In genomic region chr10:80996615-80997193, GRCh38 we compare ENCODE assay signal across 19 cellular contexts.
"Had no signal": no experiment of that assay in that cellular context is flagged by ENCODE, and none has a peak within 500 bp of the region (broad histone marks: within the 10 kb centered on the region; RNA-seq: fewer than 3 reads in every experiment).

No MANE protein-coding gene starts in this region.

- FAIRE-seq: islet of Langerhans had no signal

- H3K4me3 Mint-ChIP-seq: activated naive CD8-positive, alpha-beta T cell treated with anti-CD3 and anti-CD28 coated beads, Interleukin-2, amount 50 U/mL, for 24 hours; activated T-helper 17 cell treated with anti-CD3 and anti-CD28 coated beads, Interleukin-2, amount 50 U/mL, for 72 hours; dendritic cell treated with granulocyte-macrophage colony-stimulating factor and Interleukin-4, amounts not matched to agents 40 ng/mL and 50 ng/mL, for 4 days; nephron progenitor cell; stimulated activated naive B cell treated with anti-CD40 and anti-IgM and Interleukin-4, amounts not matched to agents 10 μg/mL and 1 μg/mL and 100 μg/mL, for 72 hours had no signal

- H3K27me3 ChIP-seq: ascending aorta, breast epithelium, tibial artery, vagina had no signal

- H3K4me3 ChIP-seq: ascending aorta, breast epithelium, tibial artery, vagina had no signal

- DNase-seq: activated CD4-positive, alpha-beta T cell treated with anti-CD3 and anti-CD28 coated beads, Interleukin-2, amount 50 U/mL, for 4 hours; activated CD4-positive, CD25-positive, alpha-beta regulatory T cell treated with anti-CD3 and anti-CD28 coated beads, Interleukin-2, amount 50 U/mL, for 72 hours; activated naive CD4-positive, alpha-beta T cell treated with Interleukin-2 at 50 U/mL for 16 hours; activated naive CD8-positive, alpha-beta T cell treated with anti-CD3 and anti-CD28 coated beads, Interleukin-2, amount 50 U/mL, for 24 hours; activated T-cell treated with anti-CD3 and anti-CD28 coated beads for 4 hours; effector memory CD4-positive, alpha-beta T cell; left ventricle myocardium superior; mesendoderm; nephron progenitor cell; occipital lobe; stimulated activated CD4-positive, alpha-beta T cell treated with anti-CD3 and anti-CD28 coated beads, Interleukin-2, amount 100 ng/mL, for 48 hours; stimulated activated naive B cell treated with anti-CD40 and anti-IgM and Interleukin-4, amounts not matched to agents 10 μg/mL and 1 μg/mL and 100 μg/mL, for 72 hours; tibial artery had no signal

- H3K9me3 ChIP-seq: ascending aorta, tibial artery had no signal

- H3K27ac ChIP-seq: ascending aorta, breast epithelium, tibial artery, vagina had no signal

- H3K27ac Mint-ChIP-seq: activated naive CD8-positive, alpha-beta T cell treated with anti-CD3 and anti-CD28 coated beads, Interleukin-2, amount 50 U/mL, for 24 hours; activated T-helper 17 cell treated with anti-CD3 and anti-CD28 coated beads, Interleukin-2, amount 50 U/mL, for 72 hours; dendritic cell treated with granulocyte-macrophage colony-stimulating factor and Interleukin-4, amounts not matched to agents 40 ng/mL and 50 ng/mL, for 4 days; nephron progenitor cell; stimulated activated naive B cell treated with anti-CD40 and anti-IgM and Interleukin-4, amounts not matched to agents 10 μg/mL and 1 μg/mL and 100 μg/mL, for 72 hours had no signal

- H3K4me1 Mint-ChIP-seq: activated naive CD8-positive, alpha-beta T cell treated with anti-CD3 and anti-CD28 coated beads, Interleukin-2, amount 50 U/mL, for 24 hours; activated T-helper 17 cell treated with anti-CD3 and anti-CD28 coated beads, Interleukin-2, amount 50 U/mL, for 72 hours; nephron progenitor cell; stimulated activated naive B cell treated with anti-CD40 and anti-IgM and Interleukin-4, amounts not matched to agents 10 μg/mL and 1 μg/mL and 100 μg/mL, for 72 hours had no signal

- H3K27me3 Mint-ChIP-seq: dendritic cell treated with granulocyte-macrophage colony-stimulating factor and Interleukin-4, amounts not matched to agents 40 ng/mL and 50 ng/mL, for 4 days had no signal

- H3K36me3 Mint-ChIP-seq: stimulated activated naive B cell treated with anti-CD40 and anti-IgM and Interleukin-4, amounts not matched to agents 10 μg/mL and 1 μg/mL and 100 μg/mL, for 72 hours had no signal

- H3K36me3 ChIP-seq: ascending aorta, breast epithelium, tibial artery, vagina had no signal

- H3K4me1 ChIP-seq: ascending aorta, breast epithelium, tibial artery, vagina had no signal
